In the genomic region with DNA sequence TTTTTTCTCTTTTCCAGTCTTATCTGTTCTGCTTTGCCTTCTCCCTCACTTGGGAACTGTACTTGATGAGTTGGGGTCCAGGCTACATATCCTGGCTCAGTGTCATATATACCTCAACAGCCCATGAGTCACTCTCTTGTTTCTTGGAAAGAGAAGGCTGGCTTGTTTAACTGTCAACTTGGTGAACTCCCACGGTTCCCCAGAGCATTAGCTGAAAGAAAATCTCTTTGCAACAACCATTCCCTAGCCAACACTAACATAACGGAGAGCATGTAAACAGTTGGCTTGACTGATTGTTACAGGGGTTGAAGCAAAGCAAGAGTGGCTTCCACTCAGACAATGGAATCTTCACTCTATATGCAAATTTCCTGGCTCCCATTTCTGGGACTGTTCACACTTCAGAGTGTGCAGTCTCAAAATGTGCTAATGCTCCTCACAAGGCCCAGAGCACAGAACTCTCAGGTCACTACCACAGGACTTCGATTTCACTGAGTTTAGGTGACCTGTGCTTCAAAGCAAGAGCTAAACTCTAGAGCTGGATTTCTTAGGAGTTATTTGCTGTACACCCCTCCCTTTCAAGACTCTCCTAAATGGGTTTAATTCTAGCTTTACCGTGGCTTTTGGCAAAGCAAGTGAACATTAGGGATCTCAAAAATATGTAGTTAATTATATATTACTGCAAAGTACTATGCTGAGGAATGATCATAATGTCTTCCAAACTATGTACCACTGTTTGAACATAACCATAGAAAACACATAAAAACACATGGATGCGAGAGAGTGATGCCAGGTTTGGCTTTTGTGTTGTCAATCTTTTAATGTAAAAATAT, we compare ENCODE assay signal across 1 cellular context.
TF ChIP-seq lines count a peak whose summit lies in the region.

No MANE protein-coding gene starts in this region.

TF ChIP-seq in IMR-90, 13 proteins besides CTCF, POLR2A, EP300 and RAD21 (continued from another document):
- TF ChIP-seq SMC3 (IDR thresholded peaks at IDR 0.05; ENCODE audit: low read depth, low read length), result no peak
